In the genomic region with DNA sequence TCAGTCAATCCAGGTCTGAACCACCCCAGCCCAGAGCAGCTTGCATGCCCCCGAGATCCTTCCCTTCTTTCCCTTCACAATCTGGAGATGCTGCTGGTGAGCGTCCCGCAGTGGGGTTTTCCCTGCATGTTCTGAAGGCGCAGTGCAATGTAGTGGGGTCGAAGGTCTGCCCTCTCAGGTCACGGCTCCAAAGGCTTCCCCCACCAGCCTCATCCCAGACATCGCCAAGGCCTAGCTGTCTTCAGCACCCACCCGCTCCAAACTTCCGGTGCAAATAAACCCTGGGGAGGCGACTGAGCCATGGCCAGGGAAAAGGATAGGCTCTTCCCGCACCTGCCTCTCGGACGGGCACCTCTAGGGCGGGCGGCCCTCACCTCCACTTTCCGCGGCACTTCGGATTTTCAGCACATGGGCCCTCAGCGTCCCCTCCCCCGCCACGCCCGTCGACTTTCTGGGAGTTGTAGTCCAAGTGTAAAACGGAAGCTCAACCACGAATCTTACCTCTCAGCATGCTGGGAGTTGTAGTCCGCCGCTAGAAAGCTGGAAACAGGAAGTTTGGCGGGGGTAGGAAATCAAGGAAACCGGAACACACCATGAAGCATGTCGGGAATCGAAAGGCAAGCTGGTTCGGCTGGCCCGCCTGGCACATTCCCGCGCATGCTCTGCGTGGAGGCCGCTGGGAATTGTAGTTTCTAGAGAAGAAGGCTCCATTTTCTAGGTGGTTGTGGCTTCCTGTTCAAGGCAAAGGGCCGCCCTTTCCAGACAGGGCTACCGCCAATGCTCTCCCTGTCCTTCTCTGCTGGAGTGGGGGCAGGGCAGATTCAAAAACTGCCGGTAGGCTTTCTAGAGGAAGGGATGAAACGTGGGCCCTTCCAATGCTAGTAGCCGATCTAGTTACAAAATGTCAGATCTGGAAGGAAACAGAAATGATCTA, we compare ENCODE assay signal across 1 cellular context.
A peak's percentile ranks its signal among the peaks of the same experiment; 100 is the strongest.
TF ChIP-seq lines count a peak whose summit lies in the region.

A gene (minus strand): TSS at position 410 of the 934 bp plus-strand sequence. CDS start 2,384 bp downstream, outside the sequence.

TF ChIP-seq in HepG2, 621 proteins besides CTCF, POLR2A, EP300 and RAD21 (continued from another document and continues in another):
- TF ChIP-seq ZKSCAN1 (IDR thresholded peaks at IDR 0.05; ENCODE audit: low read length) (no peak), ZNF749 (CRISPR knock-in tag; IDR thresholded peaks at IDR 0.05; ENCODE audit: borderline replicate concordance) (no peak), MBD4 (IDR thresholded peaks at IDR 0.05; ENCODE audit: borderline replicate concordance, low read length) (no peak), ZNF230 (CRISPR knock-in tag; IDR thresholded peaks at IDR 0.05) (peak; percentile 92; the same call in 1 of the 2 replicates), ZNF383 (CRISPR knock-in tag; IDR thresholded peaks at IDR 0.05; ENCODE audit: borderline replicate concordance) (0 out of 2 replicates have a peak, but pooled peaks have one; percentile 95), ZNF713 (CRISPR knock-in tag; IDR thresholded peaks at IDR 0.05) (no peak), ZNF382 (CRISPR knock-in tag; IDR thresholded peaks at IDR 0.05; ENCODE audit: borderline replicate concordance) (no peak), ZFP36 (IDR thresholded peaks at IDR 0.05; ENCODE audit: borderline replicate concordance, low read depth, low read length, partially characterized antibody) (no peak), NR3C1 (CRISPR knock-in tag; IDR thresholded peaks at IDR 0.05) (no peak), NR1H2 (CRISPR knock-in tag; IDR thresholded peaks at IDR 0.05; ENCODE audit: borderline replicate concordance, low read depth) (no peak), HCFC1 (IDR thresholded peaks at IDR 0.05; ENCODE audit: low read depth, low read length) (peak; percentile 99), MTA1 (CRISPR knock-in tag; IDR thresholded peaks at IDR 0.05; ENCODE audit: borderline replicate concordance) (peak; percentile 76; the same call in 1 of the 2 replicates), ZIK1 (CRISPR knock-in tag; IDR thresholded peaks at IDR 0.05; ENCODE audit: borderline replicate concordance, low read depth) (no peak; the same call in 1 of the 2 replicates), SATB2 (CRISPR knock-in tag; IDR thresholded peaks at IDR 0.05) (no peak), TCF7 (IDR thresholded peaks at IDR 0.05; ENCODE audit: low read depth) (no peak), TBP (CRISPR knock-in tag; IDR thresholded peaks at IDR 0.05) (no peak), ZNF354B (CRISPR knock-in tag; IDR thresholded peaks at IDR 0.05) (no peak), U2AF2 (IDR thresholded peaks at IDR 0.05; ENCODE audit: low read depth, low read length) (no peak), ZNF616 (CRISPR knock-in tag; IDR thresholded peaks at IDR 0.05; ENCODE audit: low read depth) (0 out of 2 replicates have a peak, but pooled peaks have one; percentile 65), GATAD2A (CRISPR knock-in tag; IDR thresholded peaks at IDR 0.05) (0 out of 2 replicates have a peak, but pooled peaks have one; percentile 23), JUN (CRISPR knock-in tag; IDR thresholded peaks at IDR 0.05) (peak; percentile 71), MZF1 (CRISPR knock-in tag; IDR thresholded peaks at IDR 0.05; ENCODE audit: borderline replicate concordance) (no peak)
- TF ChIP-seq, protein P1, sequence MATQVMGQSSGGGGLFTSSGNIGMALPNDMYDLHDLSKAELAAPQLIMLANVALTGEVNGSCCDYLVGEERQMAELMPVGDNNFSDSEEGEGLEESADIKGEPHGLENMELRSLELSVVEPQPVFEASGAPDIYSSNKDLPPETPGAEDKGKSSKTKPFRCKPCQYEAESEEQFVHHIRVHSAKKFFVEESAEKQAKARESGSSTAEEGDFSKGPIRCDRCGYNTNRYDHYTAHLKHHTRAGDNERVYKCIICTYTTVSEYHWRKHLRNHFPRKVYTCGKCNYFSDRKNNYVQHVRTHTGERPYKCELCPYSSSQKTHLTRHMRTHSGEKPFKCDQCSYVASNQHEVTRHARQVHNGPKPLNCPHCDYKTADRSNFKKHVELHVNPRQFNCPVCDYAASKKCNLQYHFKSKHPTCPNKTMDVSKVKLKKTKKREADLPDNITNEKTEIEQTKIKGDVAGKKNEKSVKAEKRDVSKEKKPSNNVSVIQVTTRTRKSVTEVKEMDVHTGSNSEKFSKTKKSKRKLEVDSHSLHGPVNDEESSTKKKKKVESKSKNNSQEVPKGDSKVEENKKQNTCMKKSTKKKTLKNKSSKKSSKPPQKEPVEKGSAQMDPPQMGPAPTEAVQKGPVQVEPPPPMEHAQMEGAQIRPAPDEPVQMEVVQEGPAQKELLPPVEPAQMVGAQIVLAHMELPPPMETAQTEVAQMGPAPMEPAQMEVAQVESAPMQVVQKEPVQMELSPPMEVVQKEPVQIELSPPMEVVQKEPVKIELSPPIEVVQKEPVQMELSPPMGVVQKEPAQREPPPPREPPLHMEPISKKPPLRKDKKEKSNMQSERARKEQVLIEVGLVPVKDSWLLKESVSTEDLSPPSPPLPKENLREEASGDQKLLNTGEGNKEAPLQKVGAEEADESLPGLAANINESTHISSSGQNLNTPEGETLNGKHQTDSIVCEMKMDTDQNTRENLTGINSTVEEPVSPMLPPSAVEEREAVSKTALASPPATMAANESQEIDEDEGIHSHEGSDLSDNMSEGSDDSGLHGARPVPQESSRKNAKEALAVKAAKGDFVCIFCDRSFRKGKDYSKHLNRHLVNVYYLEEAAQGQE (IDR thresholded peaks at IDR 0.05; ENCODE audit: borderline replicate concordance in 1 of 2, low read depth in 1 of 2, low read length in 2 of 2) = peak in 1 of 2 experiments; percentile 49; a peak in 1 of 4 replicates
- TF ChIP-seq, protein P2, sequence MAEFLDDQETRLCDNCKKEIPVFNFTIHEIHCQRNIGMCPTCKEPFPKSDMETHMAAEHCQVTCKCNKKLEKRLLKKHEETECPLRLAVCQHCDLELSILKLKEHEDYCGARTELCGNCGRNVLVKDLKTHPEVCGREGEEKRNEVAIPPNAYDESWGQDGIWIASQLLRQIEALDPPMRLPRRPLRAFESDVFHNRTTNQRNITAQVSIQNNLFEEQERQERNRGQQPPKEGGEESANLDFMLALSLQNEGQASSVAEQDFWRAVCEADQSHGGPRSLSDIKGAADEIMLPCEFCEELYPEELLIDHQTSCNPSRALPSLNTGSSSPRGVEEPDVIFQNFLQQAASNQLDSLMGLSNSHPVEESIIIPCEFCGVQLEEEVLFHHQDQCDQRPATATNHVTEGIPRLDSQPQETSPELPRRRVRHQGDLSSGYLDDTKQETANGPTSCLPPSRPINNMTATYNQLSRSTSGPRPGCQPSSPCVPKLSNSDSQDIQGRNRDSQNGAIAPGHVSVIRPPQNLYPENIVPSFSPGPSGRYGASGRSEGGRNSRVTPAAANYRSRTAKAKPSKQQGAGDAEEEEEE (CRISPR knock-in tag; IDR thresholded peaks at IDR 0.05; ENCODE audit: borderline replicate concordance) = peak; percentile 87; the same call in 1 of the 2 replicates
- TF ChIP-seq, protein P3, sequence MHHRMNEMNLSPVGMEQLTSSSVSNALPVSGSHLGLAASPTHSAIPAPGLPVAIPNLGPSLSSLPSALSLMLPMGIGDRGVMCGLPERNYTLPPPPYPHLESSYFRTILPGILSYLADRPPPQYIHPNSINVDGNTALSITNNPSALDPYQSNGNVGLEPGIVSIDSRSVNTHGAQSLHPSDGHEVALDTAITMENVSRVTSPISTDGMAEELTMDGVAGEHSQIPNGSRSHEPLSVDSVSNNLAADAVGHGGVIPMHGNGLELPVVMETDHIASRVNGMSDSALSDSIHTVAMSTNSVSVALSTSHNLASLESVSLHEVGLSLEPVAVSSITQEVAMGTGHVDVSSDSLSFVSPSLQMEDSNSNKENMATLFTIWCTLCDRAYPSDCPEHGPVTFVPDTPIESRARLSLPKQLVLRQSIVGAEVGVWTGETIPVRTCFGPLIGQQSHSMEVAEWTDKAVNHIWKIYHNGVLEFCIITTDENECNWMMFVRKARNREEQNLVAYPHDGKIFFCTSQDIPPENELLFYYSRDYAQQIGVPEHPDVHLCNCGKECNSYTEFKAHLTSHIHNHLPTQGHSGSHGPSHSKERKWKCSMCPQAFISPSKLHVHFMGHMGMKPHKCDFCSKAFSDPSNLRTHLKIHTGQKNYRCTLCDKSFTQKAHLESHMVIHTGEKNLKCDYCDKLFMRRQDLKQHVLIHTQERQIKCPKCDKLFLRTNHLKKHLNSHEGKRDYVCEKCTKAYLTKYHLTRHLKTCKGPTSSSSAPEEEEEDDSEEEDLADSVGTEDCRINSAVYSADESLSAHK (CRISPR knock-in tag; IDR thresholded peaks at IDR 0.05; ENCODE audit: borderline replicate concordance) = no peak
- TF ChIP-seq, protein P4, sequence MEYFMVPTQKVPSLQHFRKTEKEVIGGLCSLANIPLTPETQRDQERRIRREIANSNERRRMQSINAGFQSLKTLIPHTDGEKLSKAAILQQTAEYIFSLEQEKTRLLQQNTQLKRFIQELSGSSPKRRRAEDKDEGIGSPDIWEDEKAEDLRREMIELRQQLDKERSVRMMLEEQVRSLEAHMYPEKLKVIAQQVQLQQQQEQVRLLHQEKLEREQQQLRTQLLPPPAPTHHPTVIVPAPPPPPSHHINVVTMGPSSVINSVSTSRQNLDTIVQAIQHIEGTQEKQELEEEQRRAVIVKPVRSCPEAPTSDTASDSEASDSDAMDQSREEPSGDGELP (IDR thresholded peaks at IDR 0.05; ENCODE audit: borderline replicate concordance, low read depth) = no peak
- TF ChIP-seq, protein P5, sequence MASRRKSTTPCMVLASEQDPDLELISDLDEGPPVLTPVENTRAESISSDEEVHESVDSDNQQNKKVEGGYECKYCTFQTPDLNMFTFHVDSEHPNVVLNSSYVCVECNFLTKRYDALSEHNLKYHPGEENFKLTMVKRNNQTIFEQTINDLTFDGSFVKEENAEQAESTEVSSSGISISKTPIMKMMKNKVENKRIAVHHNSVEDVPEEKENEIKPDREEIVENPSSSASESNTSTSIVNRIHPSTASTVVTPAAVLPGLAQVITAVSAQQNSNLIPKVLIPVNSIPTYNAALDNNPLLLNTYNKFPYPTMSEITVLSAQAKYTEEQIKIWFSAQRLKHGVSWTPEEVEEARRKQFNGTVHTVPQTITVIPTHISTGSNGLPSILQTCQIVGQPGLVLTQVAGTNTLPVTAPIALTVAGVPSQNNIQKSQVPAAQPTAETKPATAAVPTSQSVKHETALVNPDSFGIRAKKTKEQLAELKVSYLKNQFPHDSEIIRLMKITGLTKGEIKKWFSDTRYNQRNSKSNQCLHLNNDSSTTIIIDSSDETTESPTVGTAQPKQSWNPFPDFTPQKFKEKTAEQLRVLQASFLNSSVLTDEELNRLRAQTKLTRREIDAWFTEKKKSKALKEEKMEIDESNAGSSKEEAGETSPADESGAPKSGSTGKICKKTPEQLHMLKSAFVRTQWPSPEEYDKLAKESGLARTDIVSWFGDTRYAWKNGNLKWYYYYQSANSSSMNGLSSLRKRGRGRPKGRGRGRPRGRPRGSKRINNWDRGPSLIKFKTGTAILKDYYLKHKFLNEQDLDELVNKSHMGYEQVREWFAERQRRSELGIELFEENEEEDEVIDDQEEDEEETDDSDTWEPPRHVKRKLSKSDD (CRISPR knock-in tag; IDR thresholded peaks at IDR 0.05; ENCODE audit: low read depth) = peak; percentile 54
- TF ChIP-seq, protein P6, sequence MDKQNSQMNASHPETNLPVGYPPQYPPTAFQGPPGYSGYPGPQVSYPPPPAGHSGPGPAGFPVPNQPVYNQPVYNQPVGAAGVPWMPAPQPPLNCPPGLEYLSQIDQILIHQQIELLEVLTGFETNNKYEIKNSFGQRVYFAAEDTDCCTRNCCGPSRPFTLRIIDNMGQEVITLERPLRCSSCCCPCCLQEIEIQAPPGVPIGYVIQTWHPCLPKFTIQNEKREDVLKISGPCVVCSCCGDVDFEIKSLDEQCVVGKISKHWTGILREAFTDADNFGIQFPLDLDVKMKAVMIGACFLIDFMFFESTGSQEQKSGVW (CRISPR knock-in tag; IDR thresholded peaks at IDR 0.05; ENCODE audit: borderline replicate concordance) = no peak
- TF ChIP-seq, protein P7, sequence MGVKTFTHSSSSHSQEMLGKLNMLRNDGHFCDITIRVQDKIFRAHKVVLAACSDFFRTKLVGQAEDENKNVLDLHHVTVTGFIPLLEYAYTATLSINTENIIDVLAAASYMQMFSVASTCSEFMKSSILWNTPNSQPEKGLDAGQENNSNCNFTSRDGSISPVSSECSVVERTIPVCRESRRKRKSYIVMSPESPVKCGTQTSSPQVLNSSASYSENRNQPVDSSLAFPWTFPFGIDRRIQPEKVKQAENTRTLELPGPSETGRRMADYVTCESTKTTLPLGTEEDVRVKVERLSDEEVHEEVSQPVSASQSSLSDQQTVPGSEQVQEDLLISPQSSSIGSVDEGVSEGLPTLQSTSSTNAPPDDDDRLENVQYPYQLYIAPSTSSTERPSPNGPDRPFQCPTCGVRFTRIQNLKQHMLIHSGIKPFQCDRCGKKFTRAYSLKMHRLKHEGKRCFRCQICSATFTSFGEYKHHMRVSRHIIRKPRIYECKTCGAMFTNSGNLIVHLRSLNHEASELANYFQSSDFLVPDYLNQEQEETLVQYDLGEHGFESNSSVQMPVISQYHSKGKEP (CRISPR knock-in tag; IDR thresholded peaks at IDR 0.05) = no peak
- TF ChIP-seq, protein P8, sequence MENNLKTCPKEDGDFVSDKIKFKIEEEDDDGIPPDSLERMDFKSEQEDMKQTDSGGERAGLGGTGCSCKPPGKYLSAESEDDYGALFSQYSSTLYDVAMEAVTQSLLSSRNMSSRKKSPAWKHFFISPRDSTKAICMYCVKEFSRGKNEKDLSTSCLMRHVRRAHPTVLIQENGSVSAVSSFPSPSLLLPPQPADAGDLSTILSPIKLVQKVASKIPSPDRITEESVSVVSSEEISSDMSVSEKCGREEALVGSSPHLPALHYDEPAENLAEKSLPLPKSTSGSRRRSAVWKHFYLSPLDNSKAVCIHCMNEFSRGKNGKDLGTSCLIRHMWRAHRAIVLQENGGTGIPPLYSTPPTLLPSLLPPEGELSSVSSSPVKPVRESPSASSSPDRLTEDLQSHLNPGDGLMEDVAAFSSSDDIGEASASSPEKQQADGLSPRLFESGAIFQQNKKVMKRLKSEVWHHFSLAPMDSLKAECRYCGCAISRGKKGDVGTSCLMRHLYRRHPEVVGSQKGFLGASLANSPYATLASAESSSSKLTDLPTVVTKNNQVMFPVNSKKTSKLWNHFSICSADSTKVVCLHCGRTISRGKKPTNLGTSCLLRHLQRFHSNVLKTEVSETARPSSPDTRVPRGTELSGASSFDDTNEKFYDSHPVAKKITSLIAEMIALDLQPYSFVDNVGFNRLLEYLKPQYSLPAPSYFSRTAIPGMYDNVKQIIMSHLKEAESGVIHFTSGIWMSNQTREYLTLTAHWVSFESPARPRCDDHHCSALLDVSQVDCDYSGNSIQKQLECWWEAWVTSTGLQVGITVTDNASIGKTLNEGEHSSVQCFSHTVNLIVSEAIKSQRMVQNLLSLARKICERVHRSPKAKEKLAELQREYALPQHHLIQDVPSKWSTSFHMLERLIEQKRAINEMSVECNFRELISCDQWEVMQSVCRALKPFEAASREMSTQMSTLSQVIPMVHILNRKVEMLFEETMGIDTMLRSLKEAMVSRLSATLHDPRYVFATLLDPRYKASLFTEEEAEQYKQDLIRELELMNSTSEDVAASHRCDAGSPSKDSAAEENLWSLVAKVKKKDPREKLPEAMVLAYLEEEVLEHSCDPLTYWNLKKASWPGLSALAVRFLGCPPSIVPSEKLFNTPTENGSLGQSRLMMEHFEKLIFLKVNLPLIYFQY (CRISPR knock-in tag; IDR thresholded peaks at IDR 0.05; ENCODE audit: borderline replicate concordance) = 0 out of 2 replicates have a peak, but pooled peaks have one; percentile 23
- TF ChIP-seq, protein P9, sequence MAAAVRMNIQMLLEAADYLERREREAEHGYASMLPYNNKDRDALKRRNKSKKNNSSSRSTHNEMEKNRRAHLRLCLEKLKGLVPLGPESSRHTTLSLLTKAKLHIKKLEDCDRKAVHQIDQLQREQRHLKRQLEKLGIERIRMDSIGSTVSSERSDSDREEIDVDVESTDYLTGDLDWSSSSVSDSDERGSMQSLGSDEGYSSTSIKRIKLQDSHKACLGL (CRISPR knock-in tag; IDR thresholded peaks at IDR 0.05) = peak; percentile 94
- TF ChIP-seq, protein P10, sequence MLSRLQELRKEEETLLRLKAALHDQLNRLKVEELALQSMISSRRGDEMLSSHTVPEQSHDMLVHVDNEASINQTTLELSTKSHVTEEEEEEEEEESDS (CRISPR knock-in tag; IDR thresholded peaks at IDR 0.05; ENCODE audit: borderline replicate concordance) = no peak
